In the genomic region with DNA sequence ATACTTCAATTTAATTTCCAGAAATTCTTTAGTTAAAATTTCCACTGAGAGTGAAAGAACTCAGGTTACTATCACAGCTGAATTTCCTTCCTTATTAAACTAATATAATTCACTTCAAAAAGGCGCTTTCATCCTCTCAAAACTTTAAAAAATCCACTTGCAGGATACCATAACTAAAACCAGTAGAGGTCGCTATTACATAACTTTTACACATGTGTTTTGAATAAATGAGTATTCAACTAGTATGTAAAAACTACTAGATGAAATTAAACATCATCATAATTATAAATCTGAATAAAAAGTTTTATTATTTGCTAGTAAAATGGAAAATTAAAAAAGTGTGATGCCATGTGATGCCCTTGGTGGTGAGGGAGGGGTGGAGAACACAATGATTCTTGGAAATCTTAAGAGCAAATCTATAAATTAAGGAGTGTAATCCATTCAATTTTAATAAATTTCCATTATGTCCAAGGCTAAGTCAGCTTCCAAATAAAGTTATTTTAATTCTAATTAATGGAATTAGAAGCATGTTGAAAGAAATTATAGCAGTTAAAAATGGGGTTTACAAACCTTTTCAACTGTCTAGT, we compare ENCODE assay signal across 8 cellular contexts.
DNase-seq lines count a peak whose midpoint lies in the region; ATAC-seq and TF ChIP-seq lines count a peak whose summit lies in the region.

No MANE protein-coding gene starts in this region.

- CTCF ChIA-PET in activated naive CD4-positive, alpha-beta T cell treated with anti-CD3 and anti-CD28 coated beads, Interleukin-2, amount 10 ng/mL, durations not matched to agents 7 days and 5 days (lab: Charles Lee) = interaction anchor here (0.7 to 8.5 kb wide), 13 partner anchors 11 to 179 kb away, joined by 3 to 155 read pairs (median 4); partner anchors contain the start of gene SOS1

- H3K27me3 ChIP-seq in foreskin keratinocyte = no peaks in the 10 kb centered on the region

- H3K27ac ChIP-seq in foreskin keratinocyte = no peak overlapping the region

- H3K27ac Mint-ChIP-seq in activated naive CD4-positive, alpha-beta T cell treated with anti-CD3 and anti-CD28 coated beads, Interleukin-2, amount 10 ng/mL, durations not matched to agents 7 days and 5 days = peak overlapping the region; percentile 11

- no peaks in the 10 kb centered on the region for H3K9me3 Mint-ChIP-seq in activated naive CD4-positive, alpha-beta T cell treated with anti-CD3 and anti-CD28 coated beads, Interleukin-2, amount 10 ng/mL, durations not matched to agents 7 days and 5 days

- peak; percentile 82 for TF ChIP-seq CTCF in foreskin keratinocyte (conservative IDR thresholded peaks at IDR 0.05)

- ATAC-seq in foreskin keratinocyte = no peak
- no peak for ATAC-seq in HG03432 (IDR thresholded peaks at IDR 0.05; ENCODE audit: unreplicated experiment)

- H3K4me1 ChIP-seq in foreskin keratinocyte = no peaks in the 10 kb centered on the region

- H3K4me3 Mint-ChIP-seq in activated naive CD4-positive, alpha-beta T cell treated with anti-CD3 and anti-CD28 coated beads, Interleukin-2, amount 10 ng/mL, durations not matched to agents 7 days and 5 days = no peak overlapping the region

- peaks cover 34% of the 10 kb centered on the region for H3K36me3 Mint-ChIP-seq in activated naive CD4-positive, alpha-beta T cell treated with anti-CD3 and anti-CD28 coated beads, Interleukin-2, amount 10 ng/mL, durations not matched to agents 7 days and 5 days

- H3K4me3 ChIP-seq in skeletal muscle cell (ENCODE audit: low read depth, low read length) = no peak overlapping the region

- no peaks in the 10 kb centered on the region for H3K27me3 Mint-ChIP-seq in activated naive CD4-positive, alpha-beta T cell treated with anti-CD3 and anti-CD28 coated beads, Interleukin-2, amount 10 ng/mL, durations not matched to agents 7 days and 5 days

- no peak for DNase-seq in activated naive CD4-positive, alpha-beta T cell treated with anti-CD3 and anti-CD28 coated beads, Interleukin-2, amount 10 ng/mL, durations not matched to agents 7 days and 5 days
- DNase-seq in activated naive CD4-positive, alpha-beta T cell treated with anti-CD3 and anti-CD28 coated beads, Interleukin-2, amount 50 U/mL, for 16 hours = no peak
- DNase-seq in NCI-H1105 (lab: John Stamatoyannopoulos, UW) = peak; percentile 20
- peak; percentile 30 to 56 for DNase-seq in SW 1271 (lab: John Stamatoyannopoulos, UW)
- DNase-seq in foreskin keratinocyte = peak in 1 of 2 donors; percentile 35
- peak; percentile 4 for DNase-seq in skeletal muscle cell (ENCODE audit: low read depth)
- DNase-seq in activated naive CD4-positive, alpha-beta T cell treated with Interleukin-2 at 50 U/mL for 16 hours = no peak

- peaks cover 30% of the 10 kb centered on the region for H3K4me1 Mint-ChIP-seq in activated naive CD4-positive, alpha-beta T cell treated with anti-CD3 and anti-CD28 coated beads, Interleukin-2, amount 10 ng/mL, durations not matched to agents 7 days and 5 days

Comparison
In these comparisons a context has a peak if more than half of its experiments do, and no peak if none do; other contexts are left out.
1. DNase-seq: peak in NCI-H1105 (single experiment), SW 1271 (2 of 2) and skeletal muscle cell (single experiment); none in activated naive CD4-positive, alpha-beta T cell treated with anti-CD3 and anti-CD28 coated beads, Interleukin-2, amount 10 ng/mL, durations not matched to agents 7 days and 5 days (single experiment), activated naive CD4-positive, alpha-beta T cell treated with anti-CD3 and anti-CD28 coated beads, Interleukin-2, amount 50 U/mL, for 16 hours (single experiment) and activated naive CD4-positive, alpha-beta T cell treated with Interleukin-2 at 50 U/mL for 16 hours (single experiment).